Comparison of ENCODE assay signal across 7 cellular contexts in genomic region chr7:82442492-82443043, GRCh38. TPM values are rescaled to one million over a fixed set of nuclear protein-coding genes. Genes with fewer than 3 reads are reported as not detected.
A peak's percentile ranks its signal among the peaks of the same experiment; 100 is the strongest.
DNase-seq lines count a peak whose midpoint lies in the region; TF ChIP-seq lines count a peak whose summit lies in the region.

No MANE protein-coding gene starts in this region.

- H3K27ac Mint-ChIP-seq in activated CD4-positive, alpha-beta memory T cell treated with anti-CD3 and anti-CD28 coated beads for 36 hours: no peak overlapping the region

- no peaks in the 10 kb centered on the region for H3K27me3 ChIP-seq in mucosa of stomach (ENCODE audit: control insufficient read depth, insufficient read depth, low read length)

- peaks cover 30% of the 10 kb centered on the region for H3K27me3 Mint-ChIP-seq in activated CD4-positive, alpha-beta memory T cell treated with anti-CD3 and anti-CD28 coated beads for 36 hours

- no peak overlapping the region for H3K4me3 Mint-ChIP-seq in activated CD4-positive, alpha-beta memory T cell treated with anti-CD3 and anti-CD28 coated beads for 36 hours

- H3K9me3 Mint-ChIP-seq in activated CD4-positive, alpha-beta memory T cell treated with anti-CD3 and anti-CD28 coated beads for 36 hours: no peaks in the 10 kb centered on the region

- no peaks in the 10 kb centered on the region for H3K36me3 ChIP-seq in mucosa of stomach (ENCODE audit: control insufficient read depth, insufficient read depth, low read length)

- peaks cover 2% of the 10 kb centered on the region for H3K4me1 Mint-ChIP-seq in activated CD4-positive, alpha-beta memory T cell treated with anti-CD3 and anti-CD28 coated beads for 36 hours (ENCODE audit: low read depth)

- intact Hi-C loops in activated CD4-positive, alpha-beta memory T cell treated with anti-CD3 and anti-CD28 coated beads for 36 hours (cut with micrococcal nuclease): no loop called here

- H3K36me3 Mint-ChIP-seq in activated CD4-positive, alpha-beta memory T cell treated with anti-CD3 and anti-CD28 coated beads for 36 hours: no peaks in the 10 kb centered on the region

- H3K9ac ChIP-seq in mucosa of stomach (ENCODE audit: low read length): peak overlapping the region; percentile 69

- TF ChIP-seq CTCF in coronary artery (IDR thresholded peaks at IDR 0.05): no peak

- DNase-seq in GM03348 (ENCODE audit: low spot score): peak; percentile 33
- DNase-seq in NCI-H1417 (lab: John Stamatoyannopoulos, UW): peak; percentile 36 to 90 (median 87)
- no peak for DNase-seq in coronary artery (ENCODE audit: low spot score)
- DNase-seq in activated CD4-positive, alpha-beta memory T cell treated with anti-CD3 and anti-CD28 coated beads for 36 hours: no peak
- DNase-seq in cerebellum (ENCODE audit: low spot score): no peak
- DNase-seq in SKM-1 (lab: John Stamatoyannopoulos, UW; ENCODE audit: unreplicated experiment): no peak

- peak overlapping the region; percentile 94 for H3K4me3 ChIP-seq in coronary artery
- peak overlapping the region; percentile 15 for H3K4me3 ChIP-seq in mucosa of stomach (ENCODE audit: low read length)

- POLR2A ChIA-PET in activated CD4-positive, alpha-beta memory T cell treated with anti-CD3 and anti-CD28 coated beads for 36 hours (lab: Charles Lee): no interaction called here

- peak overlapping the region; percentile 93 to 96 for H3K27ac ChIP-seq in coronary artery

- H3K9me3 ChIP-seq in mucosa of stomach (ENCODE audit: control insufficient read depth, low read length): no peaks in the 10 kb centered on the region

- CTCF ChIA-PET in activated CD4-positive, alpha-beta memory T cell treated with anti-CD3 and anti-CD28 coated beads for 36 hours (lab: Charles Lee): no interaction called here

- peaks cover 6% of the 10 kb centered on the region for H3K4me1 ChIP-seq in mucosa of stomach (ENCODE audit: control insufficient read depth, insufficient read depth, low read length)

RNA-seq across cellular contexts. Expression of gene CACNA2D1, which starts 1.0 kb away (rescaled TPM):
- total RNA-seq in activated CD4-positive, alpha-beta memory T cell treated with anti-CD3 and anti-CD28 coated beads for 36 hours: not detected
- 111 TPM for total RNA-seq in cerebellum

Comparison
In these comparisons a context has a peak if more than half of its experiments do, and no peak if none do; other contexts are left out.
1. DNase-seq: peak in GM03348 (single experiment) and NCI-H1417 (3 of 3); none in coronary artery (single experiment), activated CD4-positive, alpha-beta memory T cell treated with anti-CD3 and anti-CD28 coated beads for 36 hours (single experiment), cerebellum (single experiment) and SKM-1 (single experiment).
2. RNA of gene CACNA2D1, which starts 1.0 kb away (total RNA-seq): 111 TPM in cerebellum (single experiment); not detected in activated CD4-positive, alpha-beta memory T cell treated with anti-CD3 and anti-CD28 coated beads for 36 hours; every median in the first group is over 100 times any median in the second.